8 cellular contexts compared by ENCODE assay signal in genomic region chr15:62060116-62060895, GRCh38. TPM values are rescaled to one million over a fixed set of nuclear protein-coding genes. Genes with fewer than 3 reads are reported as not detected.
DNase-seq lines count a peak whose midpoint lies in the region; ATAC-seq, FAIRE-seq and TF ChIP-seq lines count a peak whose summit lies in the region.

Gene VPS13C, minus strand, starts transcription at chr15:62060447. Its CDS starts 73 bp downstream, at chr15:62060374.

- FAIRE-seq in pancreas (lab: Jason Lieb, UNC), result no peak

- peaks cover 7% of the 10 kb centered on the region for H3K36me3 Mint-ChIP-seq in activated naive CD8-positive, alpha-beta T cell treated with anti-CD3 and anti-CD28 coated beads for 36 hours

- H3K36me3 ChIP-seq in pancreas, result no peaks in the 10 kb centered on the region
- H3K36me3 ChIP-seq in tibial artery, result no peaks in the 10 kb centered on the region

- H3K27ac Mint-ChIP-seq in activated naive CD8-positive, alpha-beta T cell treated with anti-CD3 and anti-CD28 coated beads for 36 hours, result peak within 1 kb of the TSS; percentile 97

- intact Hi-C loops in head of caudate nucleus (cut with DNase I) (loop anchor here (10.0 kb wide), 1 partner anchor 176 kb away; no protein-coding TSS in a partner anchor), pancreas (cut with DNase I) (no loop called here), tibial artery (cut with DNase I; ENCODE audit: low total_unique reads) (no loop called here)

- TF ChIP-seq CTCF in GM12864 (IDR thresholded peaks at IDR 0.05; ENCODE audit: low read depth, low read length, missing control alignments) (peak; percentile 83), pancreas (IDR thresholded peaks at IDR 0.05) (peak; percentile 58 to 80 (median 74)), tibial artery (IDR thresholded peaks at IDR 0.05) (peak; percentile 81 to 87)

- 0% methylated on average over 61 to 73 of the region's 73 CpGs for WGBS in pancreas, 2 donors

- ATAC-seq in HG02610 (IDR thresholded peaks at IDR 0.05; ENCODE audit: unreplicated experiment) (peak; percentile 86), pancreas (peak; percentile 89 to 96 (median 94))

- peak within 1 kb of the TSS; percentile 88 for H3K4me3 Mint-ChIP-seq in activated naive CD8-positive, alpha-beta T cell treated with anti-CD3 and anti-CD28 coated beads for 36 hours

- no peaks in the 10 kb centered on the region for H3K27me3 ChIP-seq in pancreas
- no peaks in the 10 kb centered on the region for H3K27me3 ChIP-seq in tibial artery

- H3K4me3 ChIP-seq in GM12864 (ENCODE audit: low read depth, low read length), result peak within 1 kb of the TSS; percentile 95
- H3K4me3 ChIP-seq in pancreas, result peak within 1 kb of the TSS; percentile 90 to 97 (median 92)
- peak within 1 kb of the TSS; percentile 78 to 86 for H3K4me3 ChIP-seq in tibial artery

- peaks cover 36% of the 10 kb centered on the region for H3K4me1 Mint-ChIP-seq in activated naive CD8-positive, alpha-beta T cell treated with anti-CD3 and anti-CD28 coated beads for 36 hours

- peaks cover 2% of the 10 kb centered on the region for H3K27me3 Mint-ChIP-seq in activated naive CD8-positive, alpha-beta T cell treated with anti-CD3 and anti-CD28 coated beads for 36 hours

- H3K4me1 ChIP-seq in pancreas (peaks cover 18 to 28% (median 21%) of the 10 kb centered on the region in 3 donors), tibial artery (peaks cover 0 to 21% (median 3%) of the 10 kb centered on the region in 4 donors)

- H3K27ac ChIP-seq in pancreas, result peak within 1 kb of the TSS; percentile 88 to 96 (median 94)
- H3K27ac ChIP-seq in tibial artery, result peak within 1 kb of the TSS; percentile 83 to 91

- no peaks in the 10 kb centered on the region for H3K9me3 Mint-ChIP-seq in activated naive CD8-positive, alpha-beta T cell treated with anti-CD3 and anti-CD28 coated beads for 36 hours

- H3K9me3 ChIP-seq in pancreas (no peaks in the 10 kb centered on the region), tibial artery (no peaks in the 10 kb centered on the region)

- DNase-seq in GM12864 (ENCODE audit: low read depth) (peak; percentile 87), NCI-H1092 (lab: John Stamatoyannopoulos, UW) (peak; percentile 85), SKM-1 treated with dmso at 0.1 percent for 144 hours (lab: John Stamatoyannopoulos, UW; ENCODE audit: unreplicated experiment) (peak; percentile 95), head of caudate nucleus (peak; percentile 80 to 97 (median 92)), pancreas (peak; percentile 91 to 96 (median 94)), tibial artery (peak; percentile 90 to 96)
- peak; percentile 95 for DNase-seq in activated naive CD8-positive, alpha-beta T cell treated with anti-CD3 and anti-CD28 coated beads for 36 hours

RNA-seq across cellular contexts. Expression of gene VPS13C, which starts in this region (rescaled TPM):
- 10 to 100 TPM; 29.8 to 31.5 TPM for total RNA-seq in activated naive CD8-positive, alpha-beta T cell treated with anti-CD3 and anti-CD28 coated beads for 36 hours
- total RNA-seq in pancreas, result 10 to 100 TPM; 21.5 to 49.6 (median 31.0) TPM
- polyA plus RNA-seq in pancreas, result 10 to 100 TPM in 1 of 2 donors, 1 to 10 TPM in 1; 8.8 to 20.1 TPM

Comparison
In these comparisons a context has a peak if more than half of its experiments do, and no peak if none do; other contexts are left out.
1. Peak in every context shown above with its lines: DNase-seq, ATAC-seq, H3K4me3 ChIP-seq and H3K27ac ChIP-seq.